In genomic region chr12:68118096-68118755, GRCh38 we compare ENCODE assay signal across 1 cellular context.
TF ChIP-seq lines count a peak whose summit lies in the region.

No MANE protein-coding gene starts in this region.

TF ChIP-seq in H1, 55 proteins besides CTCF, POLR2A, EP300 and RAD21:
- TF ChIP-seq PHF8 (conservative IDR thresholded peaks at IDR 0.05; ENCODE audit: low read depth, low read length) (no peak), SP4 (IDR thresholded peaks at IDR 0.05; ENCODE audit: low read length) (no peak), ZNF274 (IDR thresholded peaks at IDR 0.05; ENCODE audit: borderline replicate concordance, extremely low read depth, low read length) (no peak), SRF (IDR thresholded peaks at IDR 0.05; ENCODE audit: low read depth, low read length) (no peak), NRF1 (IDR thresholded peaks at IDR 0.05; ENCODE audit: low read depth, low read length) (no peak), KDM4A (IDR thresholded peaks at IDR 0.05; ENCODE audit: low read depth, low read length, severe bottlenecking) (no peak), CHD1 (IDR thresholded peaks at IDR 0.05; ENCODE audit: low read depth, low read length) (no peak), NANOG (IDR thresholded peaks at IDR 0.05; ENCODE audit: insufficient read depth, low read depth, low read length, poor library complexity, severe bottlenecking) (no peak), FOSL1 (IDR thresholded peaks at IDR 0.05; ENCODE audit: insufficient read depth, low read depth, low read length) (no peak), USF2 (IDR thresholded peaks at IDR 0.05; ENCODE audit: low read length) (no peak), GABPA (IDR thresholded peaks at IDR 0.05; ENCODE audit: borderline replicate concordance, insufficient read depth, low read length) (no peak), HDAC6 (IDR thresholded peaks at IDR 0.05; ENCODE audit: low read depth, low read length) (no peak), SP1 (IDR thresholded peaks at IDR 0.05; ENCODE audit: low read depth, low read length) (no peak), ASH2L (IDR thresholded peaks at IDR 0.05; ENCODE audit: low read length) (no peak), SP2 (IDR thresholded peaks at IDR 0.05; ENCODE audit: low read length) (no peak), RBBP5 (IDR thresholded peaks at IDR 0.05; ENCODE audit: borderline replicate concordance, low read depth, low read length) (no peak)
